ENCODE assay signal across 8 cellular contexts in the genomic region with DNA sequence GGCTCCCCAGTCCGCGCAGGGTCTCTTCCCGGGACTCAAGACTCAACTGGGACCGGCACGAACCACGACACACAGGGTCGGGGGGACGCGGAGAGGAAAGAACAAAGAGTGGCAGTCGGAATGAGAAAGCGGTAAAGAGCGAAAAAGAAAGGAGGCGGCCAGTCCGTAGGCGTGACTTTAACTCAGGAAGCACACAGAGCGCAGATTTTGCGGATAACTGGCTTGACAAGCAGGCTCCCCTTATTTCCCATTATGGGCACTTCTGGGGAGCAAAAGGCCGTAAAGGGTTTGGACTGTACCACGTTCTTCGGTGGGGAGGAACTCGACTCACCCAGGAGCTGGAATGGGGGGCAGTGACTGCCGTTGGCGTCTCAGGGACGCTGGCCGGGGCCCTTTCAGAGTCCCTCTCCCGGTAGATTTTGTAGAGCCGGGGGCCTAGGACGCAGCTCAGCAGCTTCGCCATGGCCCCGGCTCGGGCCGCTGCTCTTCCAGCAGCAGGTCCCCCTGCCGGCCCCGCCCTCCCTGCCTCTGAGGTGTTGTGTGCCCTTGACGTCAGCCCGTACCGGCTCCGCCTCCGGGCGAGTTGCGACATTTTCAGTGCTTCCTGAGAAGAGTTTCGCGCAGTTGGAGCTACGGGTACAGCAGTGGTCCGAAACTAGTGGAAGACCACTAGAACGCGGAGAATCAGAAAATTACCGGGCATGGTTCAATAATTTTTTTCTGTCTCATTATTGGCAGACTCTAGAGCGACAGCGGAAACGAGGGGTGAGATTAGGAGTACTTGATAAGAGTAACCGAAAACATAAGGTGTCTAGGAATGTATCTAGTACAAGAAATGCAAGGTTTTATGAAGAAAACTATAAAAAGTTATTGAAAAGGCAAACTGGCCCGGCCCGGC. TPM values are rescaled to one million over a fixed set of nuclear protein-coding genes. Genes with fewer than 3 reads are reported as not detected.
DNase-seq lines count a peak whose midpoint lies in the region; ATAC-seq and TF ChIP-seq lines count a peak whose summit lies in the region.

TSS of gene ABHD16A (minus strand) at position 506 of the 898 bp plus-strand sequence. CDS start at position 463, 43 bp downstream.

- ATAC-seq in GM19025 (IDR thresholded peaks at IDR 0.05; ENCODE audit: low read depth, unreplicated experiment) (peak; percentile 92), HG03342 (IDR thresholded peaks at IDR 0.05; ENCODE audit: unreplicated experiment) (peak; percentile 89)

- no peaks in the 10 kb centered on the region for H3K9me3 ChIP-seq in AG04450 (ENCODE audit: control insufficient read depth, insufficient read depth, low read length)

- CTCF ChIA-PET in AG04450 (lab: Charles Lee) = interaction anchor here (1.0 to 2.5 kb wide), 6 partner anchors 10 to 127 kb away, joined by 3 to 12 read pairs (median 6); partner anchors contain the start of gene LSM2

- H3K27ac ChIP-seq in AG04450 (ENCODE audit: low read depth, low read length) = peak within 1 kb of the TSS; percentile 94

- no peaks in the 10 kb centered on the region for H3K27me3 ChIP-seq in AG04450 (ENCODE audit: control insufficient read depth, insufficient read depth, low read length)

- POLR2A ChIA-PET in AG04450 (lab: Yijun Ruan, JAX) = interaction anchor here (0.7 to 2.7 kb wide), 11 partner anchors 8 to 161 kb away, joined by 3 to 9 read pairs (median 5); partner anchors contain the start of genes C6orf47, GPANK1, HSPA1B and LSM2

- peak; percentile 95 for DNase-seq in AG04450 (ENCODE audit: low read depth, low spot score)
- DNase-seq in NCI-H460 (ENCODE audit: extremely low read depth, low read depth) = peak; percentile 95
- DNase-seq in activated CD4-positive, CD25-positive, alpha-beta regulatory T cell treated with anti-CD3 and anti-CD28 coated beads, Interleukin-2, amount 50 U/mL, for 72 hours = peak; percentile 95
- peak; percentile 84 to 99 for DNase-seq in cerebellar nuclear complex (lab: John Stamatoyannopoulos, UW)
- DNase-seq in islet precursor cell = peak; percentile 99
- peak; percentile 93 to 98 (median 94) for DNase-seq in stimulated activated CD4-positive, alpha-beta T cell treated with anti-CD3 and anti-CD28 coated beads, Interleukin-12 subunit alpha, Interleukin-12 subunit beta, amount 100 ng/mL, for 48 hours (ENCODE audit: low read depth in 2 of 3, low spot score in 1 of 3)

- peak within 1 kb of the TSS; percentile 98 for H3K4me3 ChIP-seq in AG04450 (ENCODE audit: low read depth, low read length)

- TF ChIP-seq CTCF in AG04450 (IDR thresholded peaks at IDR 0.05; ENCODE audit: low read depth, low read length) = no peak

RNA-seq across cellular contexts. Expression of gene ABHD16A, which starts in this region (rescaled TPM):
- 34.0 and 36.3 TPM in 2 replicates for polyA plus RNA-seq in AG04450 (2011; rRNA removed)
- 31.8 and 44.7 TPM in 2 replicates for polyA minus RNA-seq in AG04450 (2011; rRNA and poly(A)+ RNA removed)
- 40.5 and 55.7 TPM in 2 replicates for total RNA-seq in NCI-H460 (2014; rRNA removed; shearing (Covaris generic))
- polyA plus RNA-seq in NCI-H460 (2014; cell fraction: nucleus; rRNA removed) = 88.5 and 91.8 TPM in 2 replicates

Comparison
In these comparisons a context has a peak if more than half of its experiments do, and no peak if none do; other contexts are left out.
1. Peak in every context shown above with its lines: DNase-seq, ATAC-seq, H3K4me3 ChIP-seq and H3K27ac ChIP-seq.